Comparison of ENCODE assay signal across 8 cellular contexts in the genomic region with DNA sequence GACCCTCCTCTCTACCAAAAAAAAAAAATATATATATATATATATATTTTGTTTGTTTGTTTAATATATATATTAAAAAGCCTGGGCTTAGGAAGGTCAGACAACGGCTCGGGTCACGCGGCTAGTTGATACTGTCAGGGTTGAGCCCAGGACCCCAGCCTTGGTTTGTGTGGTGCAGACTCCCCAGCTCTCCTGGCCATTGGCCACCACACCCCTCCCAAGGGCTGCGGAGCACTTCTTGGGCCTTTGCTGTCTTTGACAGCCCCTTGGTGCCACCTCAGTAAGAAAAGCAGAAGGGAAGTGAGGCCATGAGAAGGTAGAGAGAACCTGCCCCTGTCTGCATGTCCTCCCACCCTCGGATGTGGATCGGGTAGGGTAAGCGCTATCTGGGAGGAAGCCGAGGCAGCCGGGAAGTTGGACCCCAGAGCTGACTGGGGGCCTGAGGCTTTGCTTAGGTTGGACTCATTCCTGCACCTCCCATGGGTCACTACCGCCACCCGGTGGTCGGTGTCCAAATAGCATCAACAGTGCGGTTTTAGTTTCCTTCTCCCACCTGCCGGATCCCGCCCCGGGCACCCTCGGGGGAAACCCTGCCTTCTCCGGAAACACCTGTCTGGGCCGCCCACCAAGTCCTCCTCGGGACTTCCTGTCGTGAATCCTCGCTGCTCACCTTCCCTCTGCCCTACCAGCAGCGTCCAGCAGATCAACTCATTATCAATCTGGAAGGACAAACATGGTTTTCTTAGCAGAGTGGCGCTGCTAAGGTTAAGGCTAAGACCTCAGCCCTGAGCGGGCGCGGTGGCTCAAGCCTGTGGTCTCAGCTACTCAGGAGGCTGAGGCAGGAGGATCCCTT. TPM values are rescaled to one million over a fixed set of nuclear protein-coding genes. Genes with fewer than 3 reads are reported as not detected.
DNase-seq lines count a peak whose midpoint lies in the region; ATAC-seq and TF ChIP-seq lines count a peak whose summit lies in the region.

No MANE protein-coding gene starts in this region.

- TF ChIP-seq CTCF in GM12865 (IDR thresholded peaks at IDR 0.05; ENCODE audit: insufficient read depth, low read depth, low read length, missing control alignments) (peak; percentile 90), MM.1S (IDR thresholded peaks at IDR 0.05; ENCODE audit: low read length) (peak; percentile 97), transverse colon (IDR thresholded peaks at IDR 0.05) (peak; percentile 87 to 93 (median 89))

- H3K9ac ChIP-seq in MM.1S (ENCODE audit: low read length), result peak overlapping the region; percentile 44; the same call in 1 of the 2 replicates
- H3K9ac ChIP-seq in trophoblast cell (ENCODE audit: low read length), result no peak overlapping the region

- H3K79me2 ChIP-seq in MM.1S (ENCODE audit: low read length), result no peaks in the 10 kb centered on the region
- no peaks in the 10 kb centered on the region for H3K79me2 ChIP-seq in trophoblast cell (ENCODE audit: control insufficient read depth, insufficient read depth, low read length, poor library complexity)

- no peak for TF ChIP-seq POLR2A in transverse colon (IDR thresholded peaks at IDR 0.05)

- intact Hi-C loops in Right ventricle myocardium inferior (cut with DNase I), result loop anchor here (2.0 to 5.0 kb wide), 4 partner anchors 232 to 412 kb away; a partner anchor contains a TSS
- intact Hi-C loops in transverse colon (cut with DNase I; ENCODE audit: low total_unique reads), result no loop called here

- no peaks in the 10 kb centered on the region for H3K27me3 ChIP-seq in MM.1S (replicated peaks; ENCODE audit: insufficient read depth, low read length)
- H3K27me3 ChIP-seq in trophoblast cell (ENCODE audit: insufficient read depth, low read length), result no peaks in the 10 kb centered on the region
- no peaks in the 10 kb centered on the region for H3K27me3 ChIP-seq in transverse colon

- H2BK120ac ChIP-seq in trophoblast cell (ENCODE audit: insufficient read depth, low read length, poor library complexity), result no peak overlapping the region

- H3K9me3 Mint-ChIP-seq in activated naive CD4-positive, alpha-beta T cell treated with anti-CD3 and anti-CD28 coated beads, Interleukin-2, amount 10 ng/mL, durations not matched to agents 7 days and 5 days, result no peaks in the 10 kb centered on the region

- H3K9me2 ChIP-seq in MM.1S (replicated peaks; ENCODE audit: insufficient read depth, low read length), result no peaks in the 10 kb centered on the region

- no peaks in the 10 kb centered on the region for H3K36me3 ChIP-seq in MM.1S (replicated peaks; ENCODE audit: insufficient read depth, low read length)
- no peaks in the 10 kb centered on the region for H3K36me3 ChIP-seq in trophoblast cell (ENCODE audit: control insufficient read depth in 1 of 2, insufficient read depth in 2 of 2, low read length in 2 of 2)
- no peaks in the 10 kb centered on the region for H3K36me3 ChIP-seq in transverse colon

- no peak overlapping the region for H3K18ac ChIP-seq in trophoblast cell (ENCODE audit: low read length)

- peaks cover 39% of the 10 kb centered on the region for H3K27me3 Mint-ChIP-seq in activated naive CD4-positive, alpha-beta T cell treated with anti-CD3 and anti-CD28 coated beads, Interleukin-2, amount 10 ng/mL, durations not matched to agents 7 days and 5 days

- no peaks in the 10 kb centered on the region for H3K9me3 ChIP-seq in MM.1S (replicated peaks; ENCODE audit: insufficient read depth, low read length)
- H3K9me3 ChIP-seq in trophoblast cell (ENCODE audit: insufficient read depth, low read depth, low read length), result no peaks in the 10 kb centered on the region
- H3K9me3 ChIP-seq in transverse colon, result no peaks in the 10 kb centered on the region

- peak overlapping the region; percentile 52 for H3K4me3 ChIP-seq in GM12865 (ENCODE audit: low read depth, low read length)
- H3K4me3 ChIP-seq in MM.1S (ENCODE audit: low read length), result peak overlapping the region; percentile 61
- no peak overlapping the region for H3K4me3 ChIP-seq in trophoblast cell (ENCODE audit: low read depth, low read length)
- H3K4me3 ChIP-seq in transverse colon, result peak overlapping the region; percentile 5 to 51 (median 40)

- H3K36me3 Mint-ChIP-seq in activated naive CD4-positive, alpha-beta T cell treated with anti-CD3 and anti-CD28 coated beads, Interleukin-2, amount 10 ng/mL, durations not matched to agents 7 days and 5 days, result no peaks in the 10 kb centered on the region

- H3K4me3 Mint-ChIP-seq in activated naive CD4-positive, alpha-beta T cell treated with anti-CD3 and anti-CD28 coated beads, Interleukin-2, amount 10 ng/mL, durations not matched to agents 7 days and 5 days, result peak overlapping the region; percentile 70

- peak overlapping the region; percentile 7 for H4K91ac ChIP-seq in trophoblast cell (ENCODE audit: low read depth, low read length)

- H4K8ac ChIP-seq in trophoblast cell (ENCODE audit: low read depth, low read length), result peak overlapping the region; percentile 33

- in situ Hi-C loops in SK-MEL-5 (cut with HindIII; ENCODE audit: low pct_unique_long_range_greater_than_20kb, low sequenced_read_pairs), result no loop called here
- in situ Hi-C loops in transverse colon (cut with MboI; ENCODE audit: low pct_ligation_motif_present in 1 of 4, low pct_unique_long_range_greater_than_20kb in 1 of 4, low sequenced_read_pairs in 3 of 4), result loop anchor here (10.0 to 25.0 kb wide), 3 partner anchors 286 to 424 kb away; no protein-coding TSS in a partner anchor

- H4K12ac ChIP-seq in trophoblast cell (ENCODE audit: low read depth, low read length), result no peak overlapping the region

- no peak overlapping the region for H2BK12ac ChIP-seq in trophoblast cell (ENCODE audit: low read length)

- H3K79me1 ChIP-seq in trophoblast cell (ENCODE audit: low read length), result no peaks in the 10 kb centered on the region

- peak; percentile 69 for ATAC-seq in Right ventricle myocardium inferior

- WGBS in trophoblast cell (ENCODE audit: extremely low coverage, insufficient coverage, insufficient read length), result no CpG with 5 or more reads among the region's 28 CpGs
- 15% methylated on average over 28 of the region's 28 CpGs; no CpG with 5 or more reads in 1 of the 2 donors for WGBS in transverse colon (ENCODE audit: low coverage in 1 of 2), 2 donors

- no peak overlapping the region for H3K14ac ChIP-seq in trophoblast cell (ENCODE audit: low read length)

- peaks cover 10% of the 10 kb centered on the region for H3K4me1 Mint-ChIP-seq in activated naive CD4-positive, alpha-beta T cell treated with anti-CD3 and anti-CD28 coated beads, Interleukin-2, amount 10 ng/mL, durations not matched to agents 7 days and 5 days

- peak; percentile 92 for DNase-seq in GM12865 (ENCODE audit: low read depth)
- peak; percentile 94 for DNase-seq in HEK293T (ENCODE audit: extremely low spot score)
- peak; percentile 96 for DNase-seq in MM.1S
- DNase-seq in SK-MEL-5 (ENCODE audit: low read depth, low spot score), result peak; percentile 82
- peak; percentile 94 for DNase-seq in activated naive CD4-positive, alpha-beta T cell treated with anti-CD3 and anti-CD28 coated beads, Interleukin-2, amount 10 ng/mL, durations not matched to agents 7 days and 5 days
- DNase-seq in Right ventricle myocardium inferior (ENCODE audit: missing footprints), result peak; percentile 87
- DNase-seq in trophoblast cell, result peak; percentile 71 to 90
- DNase-seq in transverse colon, result peak; percentile 94

- H3K27ac Mint-ChIP-seq in activated naive CD4-positive, alpha-beta T cell treated with anti-CD3 and anti-CD28 coated beads, Interleukin-2, amount 10 ng/mL, durations not matched to agents 7 days and 5 days, result no peak overlapping the region

- no peaks in the 10 kb centered on the region for H4K20me1 ChIP-seq in MM.1S (ENCODE audit: insufficient read depth, low read length)

- POLR2A ChIA-PET in HEK293T (lab: Yijun Ruan, JAX), result no interaction called here

- TF ChIP-seq EP300 in transverse colon (IDR thresholded peaks at IDR 0.05; ENCODE audit: low read depth), result no peak

- CTCF ChIA-PET in HEK293T (lab: Yijun Ruan, JAX), result interaction anchor here (0.6 to 2.1 kb wide), 8 partner anchors 8 to 413 kb away, joined by 3 to 9 read pairs (median 4); no protein-coding TSS in a partner anchor
- CTCF ChIA-PET in activated naive CD4-positive, alpha-beta T cell treated with anti-CD3 and anti-CD28 coated beads, Interleukin-2, amount 10 ng/mL, durations not matched to agents 7 days and 5 days (lab: Charles Lee), result interaction anchor here (1.4 to 2.2 kb wide), 7 partner anchors 119 to 414 kb away, joined by 4 to 8 read pairs (median 6); no protein-coding TSS in a partner anchor

- peaks cover 4% of the 10 kb centered on the region; the same call in 1 of the 2 replicates for H3F3A ChIP-seq in MM.1S (ENCODE audit: insufficient read depth, low read length)

- no peak overlapping the region for H3K4ac ChIP-seq in trophoblast cell (ENCODE audit: low read depth, low read length)

- H2AK5ac ChIP-seq in trophoblast cell (ENCODE audit: low read length), result no peak overlapping the region

- H3K4me1 ChIP-seq in MM.1S (ENCODE audit: low read length), result peaks cover 3% of the 10 kb centered on the region; the same call in 1 of the 2 replicates
- no peaks in the 10 kb centered on the region for H3K4me1 ChIP-seq in trophoblast cell (ENCODE audit: control insufficient read depth in 1 of 2, insufficient read depth in 2 of 2, low read length in 2 of 2)
- H3K4me1 ChIP-seq in transverse colon, result peaks cover 0 to 7% (median 6%) of the 10 kb centered on the region in 4 donors

- H2BK5ac ChIP-seq in trophoblast cell (ENCODE audit: low read depth, low read length, poor library complexity), result no peak overlapping the region

- H3K23ac ChIP-seq in trophoblast cell (ENCODE audit: low read length), result no peak overlapping the region

- H2AFZ ChIP-seq in MM.1S (ENCODE audit: low read length), result peak overlapping the region; percentile 99
- no peak overlapping the region for H2AFZ ChIP-seq in trophoblast cell (ENCODE audit: insufficient read depth, low read length, poor library complexity)

- peak overlapping the region; percentile 64; the same call in 1 of the 2 replicates for H3K27ac ChIP-seq in MM.1S (ENCODE audit: low read length)
- H3K27ac ChIP-seq in trophoblast cell (ENCODE audit: low read depth, low read length), result no peak overlapping the region
- H3K27ac ChIP-seq in transverse colon, result peak overlapping the region; percentile 38 to 68 (median 56)

- H3K4me2 ChIP-seq in MM.1S (ENCODE audit: low read depth, low read length) (peak overlapping the region; percentile 76), trophoblast cell (ENCODE audit: low read length) (peak overlapping the region; percentile 60)

RNA-seq across cellular contexts. Expression of a gene that starts 29.8 kb away (rescaled TPM):
- total RNA-seq in SK-MEL-5 (2014; rRNA removed; shearing (Covaris generic)), result 48.2 and 50.1 TPM in 2 replicates
- polyA plus RNA-seq in SK-MEL-5 (2015; cell fraction: cytosol; rRNA removed), result 22.7 and 24.4 TPM in 2 replicates
- polyA plus RNA-seq in SK-MEL-5 (2015; cell fraction: nucleus; rRNA removed), result 44.9 and 45.0 TPM in 2 replicates
- total RNA-seq in Right ventricle myocardium inferior, result 59.1 TPM
- polyA plus RNA-seq in trophoblast cell (2013), result 27.7 and 28.8 TPM in 2 replicates
- 100 to 1,000 TPM in 1 of 4 donors, 10 to 100 TPM in 3; 19.5 to 123 (median 36.8) TPM for total RNA-seq in transverse colon

RNA-seq across cellular contexts. Expression of a gene that starts 49.4 kb away (rescaled TPM):
- 0.03 TPM in 1 of 2 replicates, not detected in the other for total RNA-seq in SK-MEL-5 (2014; rRNA removed; shearing (Covaris generic))
- 0.11 TPM in 1 of 2 replicates, not detected in the other for polyA plus RNA-seq in SK-MEL-5 (2015; cell fraction: cytosol; rRNA removed)
- polyA plus RNA-seq in SK-MEL-5 (2015; cell fraction: nucleus; rRNA removed), result 0.32 and 0.34 TPM in 2 replicates
- total RNA-seq in Right ventricle myocardium inferior (0.11 TPM), transverse colon (under 1 TPM in 2 of 4 donors, not detected in 2; under 0.01 to 0.16 TPM)
- polyA plus RNA-seq in trophoblast cell (2013), result 0.08 and 0.10 TPM in 2 replicates
